In the genomic region with DNA sequence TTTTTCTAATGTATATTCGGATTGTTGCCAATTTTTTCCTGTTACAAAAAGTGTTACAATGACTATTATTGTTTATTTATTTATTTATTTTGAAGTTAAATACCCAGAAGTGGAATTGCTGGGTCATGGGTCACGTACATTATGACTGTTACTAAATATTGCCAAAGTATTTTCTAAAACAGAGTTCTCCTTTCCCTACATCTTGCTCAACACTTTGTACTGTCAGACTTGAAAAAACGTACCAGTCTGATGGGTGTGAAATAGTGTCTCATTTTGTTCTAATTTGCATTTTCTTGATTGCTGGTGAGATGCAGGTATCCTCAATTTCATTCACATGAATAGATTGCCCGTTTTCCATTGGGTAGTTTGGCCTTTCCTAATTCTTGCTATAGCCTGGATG, we compare ENCODE assay signal across 1 cellular context.
A peak's percentile ranks its signal among the peaks of the same experiment; 100 is the strongest.
TF ChIP-seq lines count a peak whose summit lies in the region.

No MANE protein-coding gene starts in this region.

TF ChIP-seq in K562, 482 proteins besides CTCF, POLR2A, EP300 and RAD21:
- TF ChIP-seq CEBPB (tag; IDR thresholded peaks at IDR 0.05) (peak; percentile 45), CEBPG (CRISPR knock-in tag; IDR thresholded peaks at IDR 0.05) (no peak), CEBPG (tag; conservative IDR thresholded peaks at IDR 0.05 in 1 of 2, IDR thresholded peaks at IDR 0.05 in 1 of 2) (0 out of 4 replicates have a peak, but pooled peaks of 1 of the 2 experiments have one; percentile 6), TCF7L2 (IDR thresholded peaks at IDR 0.05; ENCODE audit: low read depth, low read length) (no peak)
